8 cellular contexts compared by ENCODE assay signal in the genomic region with DNA sequence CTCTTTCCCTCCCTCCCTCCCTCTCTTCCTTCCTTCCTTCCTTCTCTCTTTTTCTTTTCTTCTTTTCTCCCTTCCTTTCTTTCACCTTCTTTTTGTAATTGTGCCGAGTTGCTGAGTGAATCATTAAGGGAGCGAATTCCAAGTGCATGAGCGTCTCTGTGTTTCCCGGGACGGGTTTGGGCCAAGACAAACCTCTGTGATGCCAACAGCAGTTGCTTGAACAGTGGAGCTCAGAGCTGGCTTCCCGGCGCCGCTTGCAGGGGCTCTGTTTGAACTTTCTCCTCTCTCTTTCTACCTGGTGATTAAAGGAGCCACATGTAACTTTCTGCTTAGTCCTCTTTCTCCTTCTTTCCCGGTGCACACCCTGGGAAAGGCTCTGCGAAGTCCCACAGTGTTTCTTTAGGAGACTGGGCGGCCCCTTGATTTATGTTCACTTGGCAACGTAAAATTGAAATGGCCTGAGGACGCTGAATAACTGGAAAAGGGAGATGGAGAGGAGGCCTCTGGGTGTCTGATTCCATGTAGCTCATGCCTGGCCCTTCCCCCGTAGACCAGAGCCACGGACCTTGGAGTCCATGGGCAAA. TPM values are rescaled to one million over a fixed set of nuclear protein-coding genes. Genes with fewer than 3 reads are reported as not detected.
DNase-seq lines count a peak whose midpoint lies in the region; ATAC-seq, FAIRE-seq and TF ChIP-seq lines count a peak whose summit lies in the region.

No MANE protein-coding gene starts in this region.

- peaks cover 6 to 16% of the 10 kb centered on the region in 2 donors for H3K4me1 ChIP-seq in thyroid gland

- FAIRE-seq in GM12892 (lab: Jason Lieb, UNC) = no peak

- no peaks in the 10 kb centered on the region for H3K36me3 ChIP-seq in thyroid gland

- no peaks in the 10 kb centered on the region for H3K27me3 ChIP-seq in thyroid gland
- H3K27me3 ChIP-seq in dorsolateral prefrontal cortex = peaks cover 0 to 14% (median 0%) of the 10 kb centered on the region in 45 donors

- H3K27ac ChIP-seq in thyroid gland (peak overlapping the region in 2 of 3 donors; percentile 17 to 23), dorsolateral prefrontal cortex (peak overlapping the region in 2 of 59 donors; percentile 9 to 44)

- 14 to 15% methylated on average over 15 of the region's 15 CpGs for WGBS in lower leg skin, 2 donors
- 26 to 31% methylated on average over 15 of the region's 15 CpGs for WGBS in thyroid gland, 2 donors

- intact Hi-C loops in lower leg skin (cut with DNase I; ENCODE audit: low total_unique reads) (no loop called here), thyroid gland (cut with DNase I) (no loop called here), dorsolateral prefrontal cortex (cut with DNase I) (no loop called here)

- no peaks in the 10 kb centered on the region for H3K9me3 ChIP-seq in thyroid gland

- TF ChIP-seq POLR2A in lower leg skin (IDR thresholded peaks at IDR 0.05) (no peak), thyroid gland (IDR thresholded peaks at IDR 0.05) (no peak), GM12892 (IDR thresholded peaks at IDR 0.05; ENCODE audit: low read depth, low read length) (no peak)

- peak overlapping the region; percentile 5 to 16 for H3K4me3 ChIP-seq in cardiac fibroblast (replicated peaks in 1 of 2; ENCODE audit: low read depth in 2 of 2, low read length in 2 of 2)
- H3K4me3 ChIP-seq in lower leg skin (ENCODE audit: low read depth, poor library complexity, severe bottlenecking) = no peak overlapping the region
- H3K4me3 ChIP-seq in thyroid gland (replicated peaks in 1 of 3) = no peak overlapping the region
- H3K4me3 ChIP-seq in dorsolateral prefrontal cortex = peak overlapping the region in 2 of 59 donors; percentile 4 to 19

- DNase-seq in HS-5 (ENCODE audit: low read depth) = peak; percentile 75
- peak; percentile 91 to 94 for DNase-seq in cardiac fibroblast (ENCODE audit: low read depth in 2 of 2)
- DNase-seq in lower leg skin (ENCODE audit: low spot score in 2 of 2) = peak; percentile 78 to 93
- peak; percentile 48 to 66 for DNase-seq in thyroid gland
- no peak for DNase-seq in occipital lobe (lab: John Stamatoyannopoulos, UW)
- no peak for DNase-seq in GM12892 (ENCODE audit: insufficient read length)
- no peak for DNase-seq in dorsolateral prefrontal cortex

- TF ChIP-seq CTCF in cardiac fibroblast (IDR thresholded peaks at IDR 0.05; ENCODE audit: low read depth, low read length) = no peak
- no peak for TF ChIP-seq CTCF in lower leg skin (IDR thresholded peaks at IDR 0.05)
- TF ChIP-seq CTCF in thyroid gland (IDR thresholded peaks at IDR 0.05) = no peak
- no peak for TF ChIP-seq CTCF in dorsolateral prefrontal cortex (IDR thresholded peaks at IDR 0.05 in 54 of 56, conservative IDR thresholded peaks at IDR 0.05 in 2 of 56; ENCODE audit: low read depth in 1 of 56, partially characterized antibody in 56 of 56)

- no peak for ATAC-seq in GM18909 (IDR thresholded peaks at IDR 0.05; ENCODE audit: poor library complexity, unreplicated experiment)

RNA-seq across cellular contexts. Expression of a gene that starts 33.7 kb away (rescaled TPM):
- total RNA-seq in lower leg skin = 1 to 10 TPM in 3 of 4 donors, not detected in 1; 2.1 to 2.5 (median 2.3) TPM
- 1 to 10 TPM in 1 of 4 donors, not detected in 3; 1.6 TPM for total RNA-seq in thyroid gland
- total RNA-seq in occipital lobe = 0.62 TPM
- polyA plus RNA-seq in GM12892 (2012; ENCODE audit: missing spikeins) = 6.1 TPM
- 10 to 100 TPM in 17 of 120 experiments, 1 to 10 TPM in 103; 1.7 to 16.3 (median 6.4) TPM for total RNA-seq in dorsolateral prefrontal cortex

Comparison
In these comparisons a context has a peak if more than half of its experiments do, and no peak if none do; other contexts are left out.
1. DNase-seq: peak in HS-5 (single experiment), cardiac fibroblast (2 of 2), lower leg skin (2 of 2) and thyroid gland (2 of 2); none in occipital lobe (single experiment), GM12892 (single experiment) and dorsolateral prefrontal cortex (0 of 10).
2. H3K4me3 ChIP-seq: peak in cardiac fibroblast (2 of 2); none in lower leg skin (single experiment) and thyroid gland (0 of 3).